ENCODE assay signal across 1 cellular context in genomic region chr6:156779206-156780116, GRCh38.
TF ChIP-seq lines count a peak whose summit lies in the region.

No MANE protein-coding gene starts in this region.

TF ChIP-seq in H1, 55 proteins besides CTCF, POLR2A, EP300 and RAD21 (continued from another document):
- TF ChIP-seq TAF7 (optimal IDR thresholded peaks at IDR 0.05; ENCODE audit: borderline replicate concordance, low read depth, low read length): peak; percentile 8
TF ChIP-seq in H1: peak in this region for 7.
